In the genomic region with DNA sequence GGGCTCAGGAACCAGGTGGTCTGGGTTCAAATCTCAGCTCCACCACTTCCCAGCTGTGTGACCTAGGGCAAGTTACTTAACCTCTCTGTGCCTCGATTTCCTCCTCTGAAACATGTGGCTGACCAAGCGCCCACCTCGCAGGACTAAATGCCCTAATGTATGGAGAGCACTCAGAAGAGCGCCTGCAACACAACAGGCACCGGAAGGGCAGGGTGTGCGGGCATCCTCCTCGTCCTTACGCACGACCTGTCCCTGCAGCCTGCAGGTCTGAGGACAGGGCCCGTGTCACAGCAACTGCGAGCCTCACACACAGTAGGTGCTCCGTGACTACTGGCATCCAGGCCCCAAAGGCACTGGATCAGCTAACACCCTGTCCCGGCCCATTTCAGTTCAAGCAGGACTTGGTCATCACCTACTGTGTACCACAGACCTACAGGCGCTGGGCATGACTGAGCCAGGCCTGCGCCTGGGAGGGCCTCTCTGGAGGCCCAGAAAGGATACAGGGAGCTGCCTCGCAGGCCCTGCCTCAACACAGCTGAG, we compare ENCODE assay signal across 1 cellular context.
TF ChIP-seq lines count a peak whose summit lies in the region.

No MANE protein-coding gene starts in this region.

TF ChIP-seq in H1, 55 proteins besides CTCF, POLR2A, EP300 and RAD21:
- no peak for TF ChIP-seq RXRA (IDR thresholded peaks at IDR 0.05; ENCODE audit: insufficient read depth, low read depth, low read length)
- TF ChIP-seq SP4 (IDR thresholded peaks at IDR 0.05; ENCODE audit: low read length), result no peak
- no peak for TF ChIP-seq SAP30 (IDR thresholded peaks at IDR 0.05; ENCODE audit: insufficient read depth, insufficient replicate concordance, low read length)
- TF ChIP-seq SIN3A (conservative IDR thresholded peaks at IDR 0.05 in 1 of 2, IDR thresholded peaks at IDR 0.05 in 1 of 2; ENCODE audit: low read depth in 1 of 2, low read length in 2 of 2), result no peak
- no peak for TF ChIP-seq EGR1 (IDR thresholded peaks at IDR 0.05; ENCODE audit: borderline replicate concordance, low read depth, low read length)
- no peak for TF ChIP-seq RFX5 (IDR thresholded peaks at IDR 0.05; ENCODE audit: borderline replicate concordance, low read depth, low read length)
- peak; percentile 80; the same call in 1 of the 2 replicates for TF ChIP-seq KDM1A (IDR thresholded peaks at IDR 0.05; ENCODE audit: borderline replicate concordance, low read length)
- no peak for TF ChIP-seq KDM4A (IDR thresholded peaks at IDR 0.05; ENCODE audit: low read depth, low read length, severe bottlenecking)
